In genomic region chr11:28627690-28628255, GRCh38 we compare ENCODE assay signal across 17 cellular contexts.
DNase-seq lines count a peak whose midpoint lies in the region; ATAC-seq and TF ChIP-seq lines count a peak whose summit lies in the region.
"Had no signal": no experiment of that assay in that cellular context is flagged by ENCODE, and none has a peak within 500 bp of the region (broad histone marks: within the 10 kb centered on the region; RNA-seq: fewer than 3 reads in every experiment).

No MANE protein-coding gene starts in this region.

- H3K79me2 ChIP-seq in mesendoderm (ENCODE audit: control insufficient read depth, insufficient read depth, low read length) = no peaks in the 10 kb centered on the region

- TF ChIP-seq POLR2A in lower leg skin (IDR thresholded peaks at IDR 0.05) = no peak

- H3K27me3 ChIP-seq in A673 (replicated peaks; ENCODE audit: insufficient read depth, low read depth, low read length, poor library complexity) (peaks cover 90% of the 10 kb centered on the region), mesendoderm (ENCODE audit: insufficient read depth, low read length, poor library complexity) (no peaks in the 10 kb centered on the region)
- H3K27me3 ChIP-seq: BLaER1 treated with 17β-estradiol and CSF1 and Interleukin-3, amounts not matched to agents 10 nM and 100 nM had no signal

- no peaks in the 10 kb centered on the region for H3K79me1 ChIP-seq in mesendoderm (ENCODE audit: low read length)

- CTCF ChIA-PET in A673 (lab: Charles Lee) = no interaction called here

- DNase-seq in A673 (ENCODE audit: low spot score) (peak; percentile 89), NCI-H1417 (lab: John Stamatoyannopoulos, UW) (peak in 2 of 3 experiments; percentile 48 to 87), NCI-H524 treated with DMSO at 0.1 percent for 48 hours (lab: John Stamatoyannopoulos, UW) (peak; percentile 81), mesendoderm (peak; percentile 10), nucleus accumbens (lab: John Stamatoyannopoulos, UW) (no peak), lower leg skin (ENCODE audit: low spot score in 2 of 2) (no peak)
- DNase-seq: CD8-positive, alpha-beta memory T cell; DND-41; GM23248; KG1; NCI-H187; NCI-H510A treated with DMSO at 0.1 percent for 48 hours; RPMI8226 had no signal

- H3K9ac ChIP-seq in mesendoderm (ENCODE audit: low read length) = no peak overlapping the region
- H3K9ac ChIP-seq: BLaER1 treated with 17β-estradiol and CSF1 and Interleukin-3, amounts not matched to agents 10 nM and 100 nM; GM23248 had no signal

- no peak overlapping the region for H2BK5ac ChIP-seq in mesendoderm (ENCODE audit: low read length)

- no CpG with 5 or more reads among the region's 1 CpG for WGBS in mesendoderm (ENCODE audit: extremely low coverage, insufficient coverage, low lambda C conversion rate)
- WGBS in lower leg skin, 2 donors = 86 to 88% methylated on average over 1 of the region's 1 CpG

- H2AK5ac ChIP-seq in mesendoderm (ENCODE audit: low read length) = no peak overlapping the region

- no peak overlapping the region for H3K23ac ChIP-seq in mesendoderm (ENCODE audit: low read length)

- H3K4me3 ChIP-seq in A673 (ENCODE audit: low read depth, low read length, poor library complexity, severe bottlenecking) = no peak overlapping the region
- H3K4me3 ChIP-seq in mesendoderm (ENCODE audit: low read length) = no peak overlapping the region
- no peak overlapping the region for H3K4me3 ChIP-seq in lower leg skin (ENCODE audit: low read depth, poor library complexity, severe bottlenecking)
- H3K4me3 ChIP-seq: BLaER1 treated with 17β-estradiol and CSF1 and Interleukin-3, amounts not matched to agents 10 nM and 100 nM; GM23248 had no signal

- POLR2A ChIA-PET in A673 (lab: Charles Lee; ENCODE audit: low non-redundant PET) = no interaction called here

- H4K5ac ChIP-seq in mesendoderm (ENCODE audit: low read length) = no peak overlapping the region

- no peak overlapping the region for H2BK120ac ChIP-seq in mesendoderm (ENCODE audit: low read depth, low read length)

- no peak for TF ChIP-seq CTCF in A673 (conservative IDR thresholded peaks at IDR 0.05; ENCODE audit: low read depth, low read length)
- no peak for TF ChIP-seq CTCF in lower leg skin (IDR thresholded peaks at IDR 0.05)

- H3K4me1 ChIP-seq in A673 (ENCODE audit: insufficient read depth, low read length, poor library complexity, severe bottlenecking) = no peaks in the 10 kb centered on the region
- H3K4me1 ChIP-seq in mesendoderm (ENCODE audit: control insufficient read depth, low read depth, low read length) = no peaks in the 10 kb centered on the region
- H3K4me1 ChIP-seq: BLaER1 treated with 17β-estradiol and CSF1 and Interleukin-3, amounts not matched to agents 10 nM and 100 nM had no signal

- intact Hi-C loops in A673 (cut with micrococcal nuclease; ENCODE audit: unreplicated experiment) = no loop called here
- intact Hi-C loops in lower leg skin (cut with DNase I; ENCODE audit: low total_unique reads) = no loop called here

- H3K4ac ChIP-seq in mesendoderm (ENCODE audit: low read depth, low read length) = no peak overlapping the region

- no peak overlapping the region for H4K8ac ChIP-seq in mesendoderm (ENCODE audit: low read depth, low read length)

- H3K27ac ChIP-seq in A673 (ENCODE audit: low read depth, low read length, poor library complexity, severe bottlenecking) (no peak overlapping the region), mesendoderm (ENCODE audit: low read depth, low read length) (no peak overlapping the region)
- H3K27ac ChIP-seq: BLaER1 treated with 17β-estradiol and CSF1 and Interleukin-3, amounts not matched to agents 10 nM and 100 nM; GM23248 had no signal

- H3K36me3 ChIP-seq in A673 (ENCODE audit: insufficient read depth, low read length, poor library complexity, severe bottlenecking) = no peaks in the 10 kb centered on the region
- H3K36me3 ChIP-seq in mesendoderm (ENCODE audit: control insufficient read depth, insufficient read depth, low read length) = no peaks in the 10 kb centered on the region
- H3K36me3 ChIP-seq: BLaER1 treated with 17β-estradiol and CSF1 and Interleukin-3, amounts not matched to agents 10 nM and 100 nM had no signal

- H3K4me2 ChIP-seq in mesendoderm (ENCODE audit: low read length) = no peak overlapping the region
- H3K4me2 ChIP-seq: BLaER1 treated with 17β-estradiol and CSF1 and Interleukin-3, amounts not matched to agents 10 nM and 100 nM had no signal

- ATAC-seq in HG02642 (IDR thresholded peaks at IDR 0.05; ENCODE audit: poor library complexity, unreplicated experiment) = no peak
- ATAC-seq in GM19328 (IDR thresholded peaks at IDR 0.05; ENCODE audit: unreplicated experiment) = no peak
- ATAC-seq: HepG2 had no signal

- no peak overlapping the region for H3K18ac ChIP-seq in mesendoderm (ENCODE audit: low read length)

- no peak overlapping the region for H2BK15ac ChIP-seq in mesendoderm (replicated peaks; ENCODE audit: low read depth)

- H3K56ac ChIP-seq in mesendoderm (ENCODE audit: low read length) = no peak overlapping the region

- H3K9me3 ChIP-seq in A673 (ENCODE audit: low read depth, low read length, poor library complexity, severe bottlenecking) = no peaks in the 10 kb centered on the region
- H3K9me3 ChIP-seq: BLaER1 treated with 17β-estradiol and CSF1 and Interleukin-3, amounts not matched to agents 10 nM and 100 nM had no signal

- BruUV-seq in A673 (replicated peaks; lab: Mats Ljungman, UMichigan) = no TSS peak

Comparison
In these comparisons a context has a peak if more than half of its experiments do, and no peak if none do; other contexts are left out.
1. DNase-seq: peak in A673 (single experiment), NCI-H1417 (2 of 3), NCI-H524 treated with DMSO at 0.1 percent for 48 hours (single experiment) and mesendoderm (single experiment); none in nucleus accumbens (0 of 56) and lower leg skin (0 of 2).